ENCODE assay signal across 8 cellular contexts in genomic region chr2:226649871-226650660, GRCh38.
DNase-seq lines count a peak whose midpoint lies in the region; ATAC-seq and TF ChIP-seq lines count a peak whose summit lies in the region.

No MANE protein-coding gene starts in this region.

- CTCF ChIA-PET in HEK293T (lab: Yijun Ruan, JAX): interaction anchor here (0.5 kb wide), 1 partner anchor 151 kb away, joined by 4 read pairs; no protein-coding TSS in a partner anchor

- H3K27ac ChIP-seq in ectodermal cell (ENCODE audit: insufficient read depth, low read depth, low read length, poor library complexity, severe bottlenecking) (peak overlapping the region; percentile 30), lung (ENCODE audit: low read depth in 1 of 2, low read length in 1 of 2) (peak overlapping the region; percentile 63 to 71)

- H3K4me1 Mint-ChIP-seq in activated CD4-positive, alpha-beta T cell treated with anti-CD3 and anti-CD28 coated beads, Interleukin-2, amount 10 ng/mL, durations not matched to agents 24 days and 14 days: peaks cover 42% of the 10 kb centered on the region

- TF ChIP-seq CTCF in GM06990 (IDR thresholded peaks at IDR 0.05; ENCODE audit: insufficient read depth, low read length, poor library complexity, severe bottlenecking) (no peak), lung (IDR thresholded peaks at IDR 0.05; ENCODE audit: control extremely low read depth, extremely low read depth) (no peak)

- ATAC-seq in lung (ENCODE audit: insufficient read depth, low FRiP score): peak; percentile 81

- intact Hi-C loops in activated CD4-positive, alpha-beta T cell treated with anti-CD3 and anti-CD28 coated beads, Interleukin-2, amount 10 ng/mL, durations not matched to agents 24 days and 14 days (cut with micrococcal nuclease): loop anchor here (2.0 to 5.0 kb wide), 4 partner anchors 122 to 228 kb away; partner anchors contain the start of gene RHBDD1

- H3K4me3 Mint-ChIP-seq in activated CD4-positive, alpha-beta T cell treated with anti-CD3 and anti-CD28 coated beads, Interleukin-2, amount 10 ng/mL, durations not matched to agents 24 days and 14 days: peak overlapping the region; percentile 71

- peaks cover 17% of the 10 kb centered on the region for H3K36me3 Mint-ChIP-seq in activated CD4-positive, alpha-beta T cell treated with anti-CD3 and anti-CD28 coated beads, Interleukin-2, amount 10 ng/mL, durations not matched to agents 24 days and 14 days (ENCODE audit: low read depth)

- H3K36me3 ChIP-seq in GM06990 (ENCODE audit: control insufficient read depth, insufficient read depth, low read length) (no peaks in the 10 kb centered on the region), MG63 (no peaks in the 10 kb centered on the region), ectodermal cell (ENCODE audit: control insufficient read depth, insufficient read depth, low read length) (no peaks in the 10 kb centered on the region), lung (ENCODE audit: control insufficient read depth in 2 of 2, insufficient read depth in 2 of 2, low read length in 2 of 2) (no peaks in the 10 kb centered on the region)

- H3K27me3 Mint-ChIP-seq in activated CD4-positive, alpha-beta T cell treated with anti-CD3 and anti-CD28 coated beads, Interleukin-2, amount 10 ng/mL, durations not matched to agents 24 days and 14 days: no peaks in the 10 kb centered on the region

- peak; percentile 13 for DNase-seq in GM06990 (ENCODE audit: extremely low read depth, insufficient read length)
- DNase-seq in HEK293T (ENCODE audit: extremely low spot score): peak; percentile 23
- peak; percentile 80 for DNase-seq in MG63
- peak; percentile 89 for DNase-seq in activated CD4-positive, alpha-beta T cell treated with anti-CD3 and anti-CD28 coated beads, Interleukin-2, amount 10 ng/mL, durations not matched to agents 24 days and 14 days
- DNase-seq in lung (ENCODE audit: low spot score): peak; percentile 85
- peak; percentile 3 to 7 for DNase-seq in stimulated activated CD8-positive, alpha-beta memory T cell treated with anti-CD3 and anti-CD28 coated beads, Interleukin-2, amount 100 ng/mL, for 48 hours (ENCODE audit: low read depth in 2 of 2)
- no peak for DNase-seq in NCI-H187 treated with DMSO at 0.1 percent for 48 hours (lab: John Stamatoyannopoulos, UW)

- H3K27me3 ChIP-seq in GM06990 (replicated peaks; ENCODE audit: control insufficient read depth, insufficient read depth, low read length) (no peaks in the 10 kb centered on the region), MG63 (no peaks in the 10 kb centered on the region), ectodermal cell (ENCODE audit: control insufficient read depth, insufficient read depth, low read length, poor library complexity, severe bottlenecking) (no peaks in the 10 kb centered on the region), lung (ENCODE audit: control insufficient read depth, insufficient read depth) (no peaks in the 10 kb centered on the region)

- POLR2A ChIA-PET in HEK293T (lab: Yijun Ruan, JAX): no interaction called here

- 15 to 20% methylated on average over 13 of the region's 13 CpGs for WGBS in ectodermal cell, 2 experiments
- WGBS in lung, 2 donors: 4 to 10% methylated on average over 13 of the region's 13 CpGs

- no peak overlapping the region for H3K4me3 ChIP-seq in GM06990 (replicated peaks; ENCODE audit: low read depth, low read length)
- no peak overlapping the region for H3K4me3 ChIP-seq in MG63
- H3K4me3 ChIP-seq in ectodermal cell (ENCODE audit: insufficient read depth, low read depth, low read length): no peak overlapping the region
- no peak overlapping the region for H3K4me3 ChIP-seq in lung

- H3K9me3 ChIP-seq in MG63 (peaks cover 7% of the 10 kb centered on the region), ectodermal cell (ENCODE audit: control insufficient read depth, low read length) (no peaks in the 10 kb centered on the region), lung (ENCODE audit: control insufficient read depth in 2 of 2, insufficient read depth in 1 of 2, low read length in 1 of 2) (peaks cover 0 to 2% of the 10 kb centered on the region in 2 donors)

- H3K27ac Mint-ChIP-seq in activated CD4-positive, alpha-beta T cell treated with anti-CD3 and anti-CD28 coated beads, Interleukin-2, amount 10 ng/mL, durations not matched to agents 24 days and 14 days: peak overlapping the region; percentile 94

- peaks cover 13% of the 10 kb centered on the region for H3K9me3 Mint-ChIP-seq in activated CD4-positive, alpha-beta T cell treated with anti-CD3 and anti-CD28 coated beads, Interleukin-2, amount 10 ng/mL, durations not matched to agents 24 days and 14 days

- H3K4me1 ChIP-seq in ectodermal cell (ENCODE audit: control insufficient read depth, insufficient read depth, low read length) (peaks cover 5% of the 10 kb centered on the region), lung (ENCODE audit: control insufficient read depth in 2 of 2, insufficient read depth in 2 of 2, low read length in 2 of 2) (peaks cover 2 to 6% of the 10 kb centered on the region in 2 donors)

TF ChIP-seq in HEK293T, 16 proteins besides CTCF, POLR2A, EP300 and RAD21:
- TF ChIP-seq ZNF384 (IDR thresholded peaks at IDR 0.05): no peak
- TF ChIP-seq L3MBTL2 (conservative IDR thresholded peaks at IDR 0.05): peak; percentile 16; the same call in 1 of the 2 replicates
- peak; percentile 85 for TF ChIP-seq PKNOX1 (IDR thresholded peaks at IDR 0.05)
